Comparison of ENCODE assay signal across 20 cellular contexts in genomic region chr18:44968336-44968735, GRCh38.
DNase-seq lines count a peak whose midpoint lies in the region; ATAC-seq and TF ChIP-seq lines count a peak whose summit lies in the region.
"Had no signal": no experiment of that assay in that cellular context is flagged by ENCODE, and none has a peak within 500 bp of the region (broad histone marks: within the 10 kb centered on the region; RNA-seq: fewer than 3 reads in every experiment).

No MANE protein-coding gene starts in this region.

- H3K27me3 Mint-ChIP-seq in stimulated activated naive B cell treated with anti-CD40 and anti-IgM and Interleukin-4, amounts not matched to agents 10 μg/mL and 1 μg/mL and 100 μg/mL, for 72 hours: no peaks in the 10 kb centered on the region
- no peaks in the 10 kb centered on the region for H3K27me3 Mint-ChIP-seq in Caco-2 (ENCODE audit: insufficient read depth, unreplicated experiment)
- H3K27me3 Mint-ChIP-seq: central memory CD8-positive, alpha-beta T cell; type B pancreatic cell had no signal

- peak overlapping the region; percentile 48 for H3K27ac Mint-ChIP-seq in stimulated activated naive B cell treated with anti-CD40 and anti-IgM and Interleukin-4, amounts not matched to agents 10 μg/mL and 1 μg/mL and 100 μg/mL, for 72 hours
- no peak overlapping the region for H3K27ac Mint-ChIP-seq in Caco-2 (ENCODE audit: unreplicated experiment)
- H3K27ac Mint-ChIP-seq: activated naive CD4-positive, alpha-beta T cell treated with anti-CD3 and anti-CD28 coated beads for 36 hours; naive thymus-derived CD8-positive, alpha-beta T cell had no signal

- H3K27ac ChIP-seq in Karpas-422 (ENCODE audit: low read length) (no peak overlapping the region), SK-N-SH (ENCODE audit: low read depth in 2 of 2, low read length in 1 of 2) (no peak overlapping the region), OCI-LY7 (ENCODE audit: low read depth, low read length, poor library complexity, severe bottlenecking) (no peak overlapping the region)
- H3K27ac ChIP-seq: esophagus squamous epithelium had no signal

- peak; percentile 18 for TF ChIP-seq CTCF in SK-N-SH (IDR thresholded peaks at IDR 0.05)
- TF ChIP-seq CTCF in fibroblast of mammary gland (conservative IDR thresholded peaks at IDR 0.05; ENCODE audit: control insufficient read depth, insufficient read depth, low read depth, low read length): no peak
- no peak for TF ChIP-seq CTCF in OCI-LY7 (conservative IDR thresholded peaks at IDR 0.05; ENCODE audit: low read length)
- TF ChIP-seq CTCF in Caco-2 (IDR thresholded peaks at IDR 0.05; ENCODE audit: insufficient read depth in 1 of 2, low read depth in 1 of 2, low read length in 1 of 2, severe bottlenecking in 1 of 2, unreplicated experiment in 1 of 2): no peak

- H3K4me1 Mint-ChIP-seq in stimulated activated naive B cell treated with anti-CD40 and anti-IgM and Interleukin-4, amounts not matched to agents 10 μg/mL and 1 μg/mL and 100 μg/mL, for 72 hours: peaks cover 31 to 57% of the 10 kb centered on the region in 2 donors
- H3K4me1 Mint-ChIP-seq in Caco-2 (ENCODE audit: low read depth, unreplicated experiment): no peaks in the 10 kb centered on the region
- H3K4me1 Mint-ChIP-seq: central memory CD8-positive, alpha-beta T cell had no signal

- no peak overlapping the region for H3K9ac ChIP-seq in Karpas-422 (ENCODE audit: low read length)
- H3K9ac ChIP-seq in SK-N-SH: no peak overlapping the region

- TF ChIP-seq RAD21 in SK-N-SH (IDR thresholded peaks at IDR 0.05; ENCODE audit: low read length): 0 out of 2 replicates have a peak, but pooled peaks have one; percentile 10

- 88% methylated on average over 2 of the region's 2 CpGs for WGBS in SK-N-SH (ENCODE audit: low lambda C conversion rate)

- H3K4me2 ChIP-seq in Karpas-422 (ENCODE audit: low read depth, low read length, poor library complexity, severe bottlenecking) (no peak overlapping the region), SK-N-SH (no peak overlapping the region), OCI-LY7 (ENCODE audit: low read length) (no peak overlapping the region)

- H2AFZ ChIP-seq in Karpas-422 (ENCODE audit: low read length) (no peak overlapping the region), SK-N-SH (ENCODE audit: low read depth) (no peak overlapping the region), OCI-LY7 (ENCODE audit: low read length) (no peak overlapping the region)

- no TSS peak for BruUV-seq in OCI-LY7 (replicated peaks; lab: Mats Ljungman, UMichigan)
- no TSS peak for BruUV-seq in Caco-2 (replicated peaks; lab: Mats Ljungman, UMichigan)

- no peak for ATAC-seq in stimulated activated naive B cell treated with anti-CD40 and anti-IgM and Interleukin-4, amounts not matched to agents 10 μg/mL and 1 μg/mL and 100 μg/mL, for 72 hours (replicated peaks)
- ATAC-seq: activated T-cell treated with anti-CD3 and anti-CD28 coated beads, Interleukin-2, amount 50 U/mL, for 4 hours; naive thymus-derived CD8-positive, alpha-beta T cell had no signal

- intact Hi-C loops in OCI-LY7 (cut with micrococcal nuclease; ENCODE audit: unreplicated experiment) (no loop called here), Caco-2 (cut with micrococcal nuclease; ENCODE audit: unreplicated experiment) (no loop called here)

- CTCF ChIA-PET in SK-N-SH (lab: Yijun Ruan, JAX): no interaction called here
- CTCF ChIA-PET in OCI-LY7 (lab: Charles Lee; ENCODE audit: unreplicated experiment): no interaction called here
- CTCF ChIA-PET in Caco-2 (lab: Charles Lee): no interaction called here

- peaks cover 0 to 4% of the 10 kb centered on the region in 2 donors for H3K9me3 Mint-ChIP-seq in stimulated activated naive B cell treated with anti-CD40 and anti-IgM and Interleukin-4, amounts not matched to agents 10 μg/mL and 1 μg/mL and 100 μg/mL, for 72 hours
- H3K9me3 Mint-ChIP-seq in Caco-2 (ENCODE audit: unreplicated experiment): no peaks in the 10 kb centered on the region
- H3K9me3 Mint-ChIP-seq: activated naive CD4-positive, alpha-beta T cell treated with anti-CD3 and anti-CD28 coated beads for 36 hours; activated T-cell treated with anti-CD3 and anti-CD28 coated beads, Interleukin-2, amount 50 U/mL, for 4 hours; central memory CD8-positive, alpha-beta T cell; naive thymus-derived CD8-positive, alpha-beta T cell; type B pancreatic cell had no signal

- H3K79me2 ChIP-seq in Karpas-422 (ENCODE audit: low read length) (no peaks in the 10 kb centered on the region), SK-N-SH (ENCODE audit: insufficient read depth) (no peaks in the 10 kb centered on the region), OCI-LY7 (ENCODE audit: insufficient read depth, low read depth, low read length) (no peaks in the 10 kb centered on the region)

- DNase-seq in Karpas-422 (peak; percentile 50), SK-N-SH (no peak), fibroblast of mammary gland (ENCODE audit: low read depth) (peak; percentile 2), OCI-LY7 (ENCODE audit: low spot score) (no peak), NCI-H2196 (lab: John Stamatoyannopoulos, UW; ENCODE audit: unreplicated experiment) (no peak), Caco-2 (no peak)
- no peak for DNase-seq in stimulated activated naive B cell treated with anti-CD40 and anti-IgM and Interleukin-4, amounts not matched to agents 10 μg/mL and 1 μg/mL and 100 μg/mL, for 72 hours
- DNase-seq: activated CD4-positive, alpha-beta T cell treated with anti-CD3 and anti-CD28 coated beads for 1 hour; activated CD8-positive, alpha-beta memory T cell treated with anti-CD3 and anti-CD28 coated beads for 24 hours; activated naive CD4-positive, alpha-beta T cell treated with anti-CD3 and anti-CD28 coated beads for 36 hours; activated T-cell treated with anti-CD3 and anti-CD28 coated beads, Interleukin-2, amount 50 U/mL, for 4 hours; esophagus squamous epithelium; IMR-90; MM.1S; naive thymus-derived CD8-positive, alpha-beta T cell; NCI-H1694; NCI-H446; stimulated activated naive CD4-positive, alpha-beta T cell treated with Interleukin-2 at 50 U/mL for 16 hours had no signal

- no peak overlapping the region for H3K4me3 Mint-ChIP-seq in stimulated activated naive B cell treated with anti-CD40 and anti-IgM and Interleukin-4, amounts not matched to agents 10 μg/mL and 1 μg/mL and 100 μg/mL, for 72 hours
- H3K4me3 Mint-ChIP-seq in Caco-2 (ENCODE audit: unreplicated experiment): no peak overlapping the region
- H3K4me3 Mint-ChIP-seq: activated naive CD4-positive, alpha-beta T cell treated with anti-CD3 and anti-CD28 coated beads for 36 hours; activated T-cell treated with anti-CD3 and anti-CD28 coated beads, Interleukin-2, amount 50 U/mL, for 4 hours; central memory CD8-positive, alpha-beta T cell; naive thymus-derived CD8-positive, alpha-beta T cell; type B pancreatic cell had no signal

- H3K36me3 ChIP-seq in Karpas-422 (ENCODE audit: insufficient read depth, low read length): no peaks in the 10 kb centered on the region
- H3K36me3 ChIP-seq in SK-N-SH (replicated peaks in 1 of 2; ENCODE audit: control insufficient read depth in 1 of 2, insufficient read depth in 2 of 2, low read length in 1 of 2): no peaks in the 10 kb centered on the region
- H3K36me3 ChIP-seq in OCI-LY7 (ENCODE audit: insufficient read depth, low read length): no peaks in the 10 kb centered on the region
- H3K36me3 ChIP-seq in Caco-2 (ENCODE audit: control insufficient read depth, insufficient read depth, low read length): no peaks in the 10 kb centered on the region
- H3K36me3 ChIP-seq: esophagus squamous epithelium had no signal

- H4K20me1 ChIP-seq in Karpas-422 (ENCODE audit: insufficient read depth, low read depth, low read length): no peaks in the 10 kb centered on the region
- H4K20me1 ChIP-seq in SK-N-SH (ENCODE audit: insufficient read depth): no peaks in the 10 kb centered on the region
- no peaks in the 10 kb centered on the region for H4K20me1 ChIP-seq in OCI-LY7 (ENCODE audit: insufficient read depth, low read length)

- peaks cover 54 to 55% of the 10 kb centered on the region in 2 donors for H3K36me3 Mint-ChIP-seq in stimulated activated naive B cell treated with anti-CD40 and anti-IgM and Interleukin-4, amounts not matched to agents 10 μg/mL and 1 μg/mL and 100 μg/mL, for 72 hours
- H3K36me3 Mint-ChIP-seq in Caco-2 (ENCODE audit: insufficient read depth, unreplicated experiment): no peaks in the 10 kb centered on the region
- H3K36me3 Mint-ChIP-seq: naive thymus-derived CD8-positive, alpha-beta T cell had no signal

- H3K27me3 ChIP-seq in Karpas-422 (ENCODE audit: low read length) (no peaks in the 10 kb centered on the region), SK-N-SH (ENCODE audit: insufficient read depth) (no peaks in the 10 kb centered on the region), Caco-2 (replicated peaks; ENCODE audit: control insufficient read depth, insufficient read depth, low read length) (no peaks in the 10 kb centered on the region)
- H3K27me3 ChIP-seq: esophagus squamous epithelium had no signal

- no peaks in the 10 kb centered on the region for H3K4me1 ChIP-seq in Karpas-422 (ENCODE audit: low read length)
- H3K4me1 ChIP-seq in SK-N-SH (ENCODE audit: control insufficient read depth in 1 of 2, insufficient read depth in 2 of 2, low read depth in 1 of 2, low read length in 1 of 2): no peaks in the 10 kb centered on the region; a peak in 1 of 4 replicates
- no peaks in the 10 kb centered on the region for H3K4me1 ChIP-seq in OCI-LY7 (ENCODE audit: insufficient read depth, low read length, poor library complexity, severe bottlenecking)
- no peaks in the 10 kb centered on the region for H3K4me1 ChIP-seq in Caco-2
- H3K4me1 ChIP-seq: esophagus squamous epithelium had no signal

- H3K9me2 ChIP-seq in Karpas-422 (replicated peaks; ENCODE audit: insufficient read depth, low read length) (no peaks in the 10 kb centered on the region), SK-N-SH (no peaks in the 10 kb centered on the region), OCI-LY7 (ENCODE audit: insufficient read depth, low read length) (no peaks in the 10 kb centered on the region)

- H3K9me3 ChIP-seq in Karpas-422 (ENCODE audit: low read length): no peaks in the 10 kb centered on the region
- H3K9me3 ChIP-seq in SK-N-SH: no peaks in the 10 kb centered on the region
- H3K9me3 ChIP-seq in OCI-LY7 (ENCODE audit: low read length): no peaks in the 10 kb centered on the region
- no peaks in the 10 kb centered on the region for H3K9me3 ChIP-seq in Caco-2
- H3K9me3 ChIP-seq: esophagus squamous epithelium had no signal

- no peak overlapping the region for H3K4me3 ChIP-seq in Karpas-422 (ENCODE audit: low read length)
- no peak overlapping the region for H3K4me3 ChIP-seq in SK-N-SH (ENCODE audit: low read depth in 2 of 2, low read length in 1 of 2)
- no peak overlapping the region for H3K4me3 ChIP-seq in fibroblast of mammary gland (ENCODE audit: control insufficient read depth, low read depth, low read length)
- no peak overlapping the region for H3K4me3 ChIP-seq in OCI-LY7 (ENCODE audit: low read depth, low read length, poor library complexity, severe bottlenecking)
- H3K4me3 ChIP-seq in Caco-2 (ENCODE audit: low read depth, low read length): no peak overlapping the region
- H3K4me3 ChIP-seq: esophagus squamous epithelium had no signal

- POLR2A ChIA-PET in SK-N-SH (lab: Yijun Ruan, JAX) (no interaction called here), OCI-LY7 (lab: Charles Lee) (no interaction called here), Caco-2 (lab: Charles Lee) (no interaction called here)

- no peaks in the 10 kb centered on the region for H3F3A ChIP-seq in SK-N-SH (replicated peaks; ENCODE audit: insufficient read depth)

- no peak for TF ChIP-seq EP300 in SK-N-SH (IDR thresholded peaks at IDR 0.05; ENCODE audit: borderline replicate concordance in 1 of 2, low read depth in 1 of 2, low read length in 1 of 2)

Comparison
In these comparisons a context has a peak if more than half of its experiments do, and no peak if none do; other contexts are left out.
1. DNase-seq: peak in Karpas-422 (single experiment) and fibroblast of mammary gland (single experiment); none in SK-N-SH (single experiment), stimulated activated naive B cell treated with anti-CD40 and anti-IgM and Interleukin-4, amounts not matched to agents 10 μg/mL and 1 μg/mL and 100 μg/mL, for 72 hours (single experiment), OCI-LY7 (single experiment), NCI-H2196 (single experiment) and Caco-2 (0 of 2).